In genomic region chr5:142745268-142745667, GRCh38 we compare ENCODE assay signal across 19 cellular contexts. TPM values are rescaled to one million over a fixed set of nuclear protein-coding genes. Genes with fewer than 3 reads are reported as not detected.
DNase-seq lines count a peak whose midpoint lies in the region; ATAC-seq and TF ChIP-seq lines count a peak whose summit lies in the region.
"Had no signal": no experiment of that assay in that cellular context is flagged by ENCODE, and none has a peak within 500 bp of the region (broad histone marks: within the 10 kb centered on the region; RNA-seq: fewer than 3 reads in every experiment).

No MANE protein-coding gene starts in this region.

- H2BK15ac ChIP-seq in H9 (ENCODE audit: low read depth, low read length): no peak overlapping the region

- H3K18ac ChIP-seq in H9 (ENCODE audit: insufficient read length, low read depth, low read length): no peak overlapping the region

- no peaks in the 10 kb centered on the region for H3K23me2 ChIP-seq in H9 (ENCODE audit: insufficient read length, low read depth, low read length, poor library complexity, severe bottlenecking)

- H4K20me1 ChIP-seq in H9 (ENCODE audit: control insufficient read depth, insufficient read depth, insufficient read length): no peaks in the 10 kb centered on the region

- H4K91ac ChIP-seq in H9 (ENCODE audit: insufficient read length, low read depth, low read length): no peak overlapping the region

- peaks cover 47% of the 10 kb centered on the region for H3K4me1 ChIP-seq in cardiac muscle cell (ENCODE audit: low read depth)
- H3K4me1 ChIP-seq in left ventricle myocardium inferior: peaks cover 89% of the 10 kb centered on the region
- H3K4me1 ChIP-seq in H9 (ENCODE audit: insufficient read depth, low read length): peaks cover 7% of the 10 kb centered on the region; the same call in 1 of the 2 replicates

- H3K4me1 Mint-ChIP-seq in H9 (peaks cover 11 to 22% of the 10 kb centered on the region in 2 experiments), WTC11 (peaks cover 25% of the 10 kb centered on the region)
- H3K4me1 Mint-ChIP-seq: CD4-positive, CD25-positive, alpha-beta regulatory T cell; IgD-negative memory B cell had no signal

- WGBS in H9 (ENCODE audit: extremely low coverage, insufficient read length, low lambda C conversion rate): no CpG with 5 or more reads among the region's 4 CpGs

- H3K27ac Mint-ChIP-seq in H9: no peak overlapping the region; a peak in 1 of 7 replicates
- H3K27ac Mint-ChIP-seq in WTC11: no peak overlapping the region
- H3K27ac Mint-ChIP-seq: CD8-positive, alpha-beta memory T cell; HFFc6; IgD-negative memory B cell had no signal

- intact Hi-C loops in Right ventricle myocardium inferior (cut with DNase I) (loop anchor here (10.0 kb wide), 1 partner anchor 140 kb away; no protein-coding TSS in a partner anchor), cardiac septum (cut with DNase I) (no loop called here), left ventricle myocardium inferior (cut with micrococcal nuclease) (no loop called here)

- TF ChIP-seq CTCF in cardiac muscle cell (IDR thresholded peaks at IDR 0.05; ENCODE audit: low read depth, low read length) (no peak), left ventricle myocardium inferior (IDR thresholded peaks at IDR 0.05; ENCODE audit: borderline replicate concordance) (no peak), H9 (conservative IDR thresholded peaks at IDR 0.05) (no peak), WTC11 (IDR thresholded peaks at IDR 0.05) (no peak)

- H3K36me3 Mint-ChIP-seq in H9 (ENCODE audit: insufficient read depth in 1 of 3, low read depth in 3 of 3) (peaks cover 0 to 29% (median 3%) of the 10 kb centered on the region in 3 experiments; a peak in 3 of 7 replicates), WTC11 (peaks cover 9% of the 10 kb centered on the region; the same call in 1 of the 2 replicates)
- H3K36me3 Mint-ChIP-seq: CD4-positive, CD25-positive, alpha-beta regulatory T cell; CD8-positive, alpha-beta memory T cell; IgD-negative memory B cell had no signal

- H2BK20ac ChIP-seq in H9 (ENCODE audit: low read depth, low read length, poor library complexity, severe bottlenecking): no peak overlapping the region

- H3K4me3 Mint-ChIP-seq in H9 (no peak overlapping the region), WTC11 (no peak overlapping the region)
- H3K4me3 Mint-ChIP-seq: CD4-positive, CD25-positive, alpha-beta regulatory T cell; CD8-positive, alpha-beta memory T cell; HFFc6; IgD-negative memory B cell had no signal

- no peak overlapping the region for H3K23ac ChIP-seq in H9 (ENCODE audit: insufficient read length, low read depth, low read length)

- no peak overlapping the region for H3T11ph ChIP-seq in H9 (ENCODE audit: low read length)

- H2BK5ac ChIP-seq in H9 (ENCODE audit: insufficient read length, low read length): no peak overlapping the region

- no peak overlapping the region for H2AK5ac ChIP-seq in H9 (ENCODE audit: insufficient read length, low read length)

- H3K36me3 ChIP-seq in cardiac muscle cell (no peaks in the 10 kb centered on the region), left ventricle myocardium inferior (no peaks in the 10 kb centered on the region)
- H3K36me3 ChIP-seq: BE2C had no signal

- H3K9me3 Mint-ChIP-seq in H9 (no peaks in the 10 kb centered on the region), WTC11 (no peaks in the 10 kb centered on the region)
- H3K9me3 Mint-ChIP-seq: CD4-positive, CD25-positive, alpha-beta regulatory T cell; CD8-positive, alpha-beta memory T cell; HFFc6; IgD-negative memory B cell had no signal

- H3K4me2 ChIP-seq in H9 (ENCODE audit: insufficient read depth, insufficient read length, low read length): no peak overlapping the region

- H4K8ac ChIP-seq in H9 (replicated peaks; ENCODE audit: insufficient read length, low read depth, low read length): no peak overlapping the region

- CTCF ChIA-PET in WTC11 (lab: Charles Lee): interaction anchor here (0.7 to 1.7 kb wide), 2 partner anchors 9 to 144 kb away, joined by 5 read pairs; no protein-coding TSS in a partner anchor

- peak overlapping the region; percentile 63 for H3K27ac ChIP-seq in cardiac muscle cell
- peak overlapping the region; percentile 88 for H3K27ac ChIP-seq in left ventricle myocardium inferior (replicated peaks)
- no peak overlapping the region for H3K27ac ChIP-seq in H9 (ENCODE audit: insufficient read length, low read depth, low read length)
- H3K27ac ChIP-seq: GM23248 had no signal

- no peaks in the 10 kb centered on the region for H3K79me1 ChIP-seq in H9 (ENCODE audit: insufficient read depth, low read depth, low read length, poor library complexity, severe bottlenecking)

- no peak overlapping the region for H4K5ac ChIP-seq in H9 (ENCODE audit: insufficient read length, low read depth, low read length)

- H2AFZ ChIP-seq in H9 (ENCODE audit: low read length): no peak overlapping the region
- H2AFZ ChIP-seq: GM23248 had no signal

- H3K27me3 Mint-ChIP-seq in H9 (ENCODE audit: low read depth) (no peaks in the 10 kb centered on the region), WTC11 (ENCODE audit: low read depth) (no peaks in the 10 kb centered on the region)

- no peaks in the 10 kb centered on the region for H3K79me2 ChIP-seq in H9 (ENCODE audit: insufficient read depth, low read length)

- H3K4ac ChIP-seq in H9 (ENCODE audit: low read depth, low read length): no peak overlapping the region

- no peak overlapping the region for H3K14ac ChIP-seq in H9 (ENCODE audit: insufficient read depth, low read length)

- H2BK12ac ChIP-seq in H9 (ENCODE audit: insufficient read length, low read depth, low read length): no peak overlapping the region

- POLR2A ChIA-PET in WTC11 (lab: Charles Lee): no interaction called here

- no peaks in the 10 kb centered on the region for H3K27me3 ChIP-seq in cardiac muscle cell
- no peaks in the 10 kb centered on the region for H3K27me3 ChIP-seq in left ventricle myocardium inferior (ENCODE audit: low read depth)
- no peaks in the 10 kb centered on the region for H3K27me3 ChIP-seq in H9 (ENCODE audit: insufficient read depth, low read length)
- H3K27me3 ChIP-seq: BE2C had no signal

- H2BK120ac ChIP-seq in H9 (ENCODE audit: low read depth, low read length, poor library complexity, severe bottlenecking): no peak overlapping the region

- peak; percentile 73 for ATAC-seq in Right ventricle myocardium inferior
- no peak for ATAC-seq in HG03378 (IDR thresholded peaks at IDR 0.05; ENCODE audit: unreplicated experiment)
- ATAC-seq in WTC11: no peak
- ATAC-seq: HepG2 had no signal

- no peak overlapping the region for H3K56ac ChIP-seq in H9 (ENCODE audit: insufficient read length, low read depth, low read length)

- no peak overlapping the region for H3K9ac ChIP-seq in H9 (ENCODE audit: extremely low read depth, insufficient read length, low read length)
- H3K9ac ChIP-seq: GM23248 had no signal

- DNase-seq in Right ventricle myocardium inferior (ENCODE audit: missing footprints): no peak
- no peak for DNase-seq in cardiac septum (ENCODE audit: low spot score)
- peak in 1 of 2 donors; percentile 58 for DNase-seq in cardiac muscle cell (ENCODE audit: low read depth in 1 of 2, low spot score in 1 of 2)
- no peak for DNase-seq in left ventricle myocardium inferior
- no peak for DNase-seq in H9
- no peak for DNase-seq in COR-L47 (lab: John Stamatoyannopoulos, UW)
- DNase-seq in WTC11 (ENCODE audit: low spot score): no peak
- DNase-seq: 8988T; BE2C; C1 segment of cervical spinal cord; Caco-2; CD4-positive, CD25-positive, alpha-beta regulatory T cell; CD8-positive, alpha-beta memory T cell; GM23248; HCEC 1CT; HFFc6 had no signal

- H3K4me3 ChIP-seq in cardiac muscle cell (no peak overlapping the region), left ventricle myocardium inferior (peak overlapping the region; percentile 42)
- H3K4me3 ChIP-seq: GM23248 had no signal

- H3K9me3 ChIP-seq in cardiac muscle cell (ENCODE audit: low read depth) (no peaks in the 10 kb centered on the region), left ventricle myocardium inferior (replicated peaks) (no peaks in the 10 kb centered on the region), H9 (ENCODE audit: control insufficient read depth, low read depth, low read length) (no peaks in the 10 kb centered on the region)
- H3K9me3 ChIP-seq: BE2C, Caco-2 had no signal

TF ChIP-seq in WTC11, 78 proteins besides CTCF, POLR2A, EP300 and RAD21 (continues in another document):
- TF ChIP-seq ESRRA (CRISPR knock-in tag; IDR thresholded peaks at IDR 0.05; ENCODE audit: borderline replicate concordance) (no peak), JAZF1 (CRISPR knock-in tag; IDR thresholded peaks at IDR 0.05) (no peak)

RNA-seq across cellular contexts. Expression of gene ARHGAP26, which starts 24.9 kb away (rescaled TPM):
- total RNA-seq in Right ventricle myocardium inferior (29.8 TPM), cardiac septum (32.0 TPM), cardiac muscle cell (10.7 and 16.2 TPM in 2 replicates), left ventricle myocardium inferior (35.7 TPM), H9 (2021) (13.8 and 15.2 TPM in 2 replicates), WTC11 (2021) (19.1 to 22.3 TPM (median 21.8 TPM) in 3 replicates)
- 12.7 and 12.9 TPM in 2 replicates for polyA plus RNA-seq in cardiac muscle cell

RNA-seq across cellular contexts. Expression of gene FGF1, which starts 59.4 kb away (rescaled TPM):
- total RNA-seq in Right ventricle myocardium inferior: 57.0 TPM
- 70.2 TPM for total RNA-seq in cardiac septum
- 0.81 TPM in 1 of 2 replicates, not detected in the other for total RNA-seq in cardiac muscle cell
- not detected in 2 replicates for polyA plus RNA-seq in cardiac muscle cell
- total RNA-seq in left ventricle myocardium inferior: 59.9 TPM
- 3.2 and 4.6 TPM in 2 replicates for total RNA-seq in H9 (2021)
- 0.21 to 0.55 TPM in 2 of 3 replicates, not detected in the other for total RNA-seq in WTC11 (2021)
- total RNA-seq: Caco-2; CD4-positive, CD25-positive, alpha-beta regulatory T cell; CD8-positive, alpha-beta memory T cell; HepG2 had no signal
- polyA plus RNA-seq: CD4-positive, CD25-positive, alpha-beta regulatory T cell; CD8-positive, alpha-beta memory T cell; HepG2; IgD-negative memory B cell had no signal

Comparison
In these comparisons a context has a peak if more than half of its experiments do, and no peak if none do; other contexts are left out.
1. RNA of gene FGF1, which starts 59.4 kb away (total RNA-seq): 70.2 TPM in cardiac septum (single experiment), 59.9 TPM in left ventricle myocardium inferior (single experiment) and 57.0 TPM in Right ventricle myocardium inferior (single experiment); 3.2 to 4.6 TPM in H9, 0.21 to 0.55 TPM in WTC11 and 0.81 TPM in cardiac muscle cell; every median in the first group is over 10 times any median in the second.